ENCODE assay signal across 1 cellular context in genomic region chr1:161330346-161330745, GRCh38.
TF ChIP-seq lines count a peak whose summit lies in the region.

No MANE protein-coding gene starts in this region.

TF ChIP-seq in HepG2, 621 proteins besides CTCF, POLR2A, EP300 and RAD21:
- TF ChIP-seq RARG (CRISPR knock-in tag; IDR thresholded peaks at IDR 0.05; ENCODE audit: low read depth) (no peak), ARNT (IDR thresholded peaks at IDR 0.05) (no peak), TGIF2 (CRISPR knock-in tag; IDR thresholded peaks at IDR 0.05) (no peak), FOSL1 (CRISPR knock-in tag; IDR thresholded peaks at IDR 0.05; ENCODE audit: borderline replicate concordance) (no peak), REPIN1 (CRISPR knock-in tag; IDR thresholded peaks at IDR 0.05; ENCODE audit: borderline replicate concordance, low read depth) (no peak), ZNF615 (CRISPR knock-in tag; IDR thresholded peaks at IDR 0.05; ENCODE audit: borderline replicate concordance) (no peak), MTERF4 (CRISPR knock-in tag; IDR thresholded peaks at IDR 0.05) (no peak), TOE1 (CRISPR knock-in tag; IDR thresholded peaks at IDR 0.05) (no peak), ZNF770 (CRISPR knock-in tag; IDR thresholded peaks at IDR 0.05) (no peak), SOX13 (IDR thresholded peaks at IDR 0.05) (no peak), SOX13 (CRISPR knock-in tag; conservative IDR thresholded peaks at IDR 0.05 in 1 of 2, IDR thresholded peaks at IDR 0.05 in 1 of 2) (no peak), CCAR2 (optimal IDR thresholded peaks at IDR 0.05; ENCODE audit: low read depth, low read length) (no peak)
- TF ChIP-seq, protein P1, sequence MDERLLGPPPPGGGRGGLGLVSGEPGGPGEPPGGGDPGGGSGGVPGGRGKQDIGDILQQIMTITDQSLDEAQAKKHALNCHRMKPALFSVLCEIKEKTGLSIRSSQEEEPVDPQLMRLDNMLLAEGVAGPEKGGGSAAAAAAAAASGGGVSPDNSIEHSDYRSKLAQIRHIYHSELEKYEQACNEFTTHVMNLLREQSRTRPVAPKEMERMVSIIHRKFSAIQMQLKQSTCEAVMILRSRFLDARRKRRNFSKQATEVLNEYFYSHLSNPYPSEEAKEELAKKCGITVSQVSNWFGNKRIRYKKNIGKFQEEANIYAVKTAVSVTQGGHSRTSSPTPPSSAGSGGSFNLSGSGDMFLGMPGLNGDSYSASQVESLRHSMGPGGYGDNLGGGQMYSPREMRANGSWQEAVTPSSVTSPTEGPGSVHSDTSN (CRISPR knock-in tag; IDR thresholded peaks at IDR 0.05) = no peak
- TF ChIP-seq, protein P2, sequence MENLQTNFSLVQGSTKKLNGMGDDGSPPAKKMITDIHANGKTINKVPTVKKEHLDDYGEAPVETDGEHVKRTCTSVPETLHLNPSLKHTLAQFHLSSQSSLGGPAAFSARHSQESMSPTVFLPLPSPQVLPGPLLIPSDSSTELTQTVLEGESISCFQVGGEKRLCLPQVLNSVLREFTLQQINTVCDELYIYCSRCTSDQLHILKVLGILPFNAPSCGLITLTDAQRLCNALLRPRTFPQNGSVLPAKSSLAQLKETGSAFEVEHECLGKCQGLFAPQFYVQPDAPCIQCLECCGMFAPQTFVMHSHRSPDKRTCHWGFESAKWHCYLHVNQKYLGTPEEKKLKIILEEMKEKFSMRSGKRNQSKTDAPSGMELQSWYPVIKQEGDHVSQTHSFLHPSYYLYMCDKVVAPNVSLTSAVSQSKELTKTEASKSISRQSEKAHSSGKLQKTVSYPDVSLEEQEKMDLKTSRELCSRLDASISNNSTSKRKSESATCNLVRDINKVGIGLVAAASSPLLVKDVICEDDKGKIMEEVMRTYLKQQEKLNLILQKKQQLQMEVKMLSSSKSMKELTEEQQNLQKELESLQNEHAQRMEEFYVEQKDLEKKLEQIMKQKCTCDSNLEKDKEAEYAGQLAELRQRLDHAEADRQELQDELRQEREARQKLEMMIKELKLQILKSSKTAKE (CRISPR knock-in tag; IDR thresholded peaks at IDR 0.05; ENCODE audit: borderline replicate concordance) = no peak
- TF ChIP-seq, protein P3, sequence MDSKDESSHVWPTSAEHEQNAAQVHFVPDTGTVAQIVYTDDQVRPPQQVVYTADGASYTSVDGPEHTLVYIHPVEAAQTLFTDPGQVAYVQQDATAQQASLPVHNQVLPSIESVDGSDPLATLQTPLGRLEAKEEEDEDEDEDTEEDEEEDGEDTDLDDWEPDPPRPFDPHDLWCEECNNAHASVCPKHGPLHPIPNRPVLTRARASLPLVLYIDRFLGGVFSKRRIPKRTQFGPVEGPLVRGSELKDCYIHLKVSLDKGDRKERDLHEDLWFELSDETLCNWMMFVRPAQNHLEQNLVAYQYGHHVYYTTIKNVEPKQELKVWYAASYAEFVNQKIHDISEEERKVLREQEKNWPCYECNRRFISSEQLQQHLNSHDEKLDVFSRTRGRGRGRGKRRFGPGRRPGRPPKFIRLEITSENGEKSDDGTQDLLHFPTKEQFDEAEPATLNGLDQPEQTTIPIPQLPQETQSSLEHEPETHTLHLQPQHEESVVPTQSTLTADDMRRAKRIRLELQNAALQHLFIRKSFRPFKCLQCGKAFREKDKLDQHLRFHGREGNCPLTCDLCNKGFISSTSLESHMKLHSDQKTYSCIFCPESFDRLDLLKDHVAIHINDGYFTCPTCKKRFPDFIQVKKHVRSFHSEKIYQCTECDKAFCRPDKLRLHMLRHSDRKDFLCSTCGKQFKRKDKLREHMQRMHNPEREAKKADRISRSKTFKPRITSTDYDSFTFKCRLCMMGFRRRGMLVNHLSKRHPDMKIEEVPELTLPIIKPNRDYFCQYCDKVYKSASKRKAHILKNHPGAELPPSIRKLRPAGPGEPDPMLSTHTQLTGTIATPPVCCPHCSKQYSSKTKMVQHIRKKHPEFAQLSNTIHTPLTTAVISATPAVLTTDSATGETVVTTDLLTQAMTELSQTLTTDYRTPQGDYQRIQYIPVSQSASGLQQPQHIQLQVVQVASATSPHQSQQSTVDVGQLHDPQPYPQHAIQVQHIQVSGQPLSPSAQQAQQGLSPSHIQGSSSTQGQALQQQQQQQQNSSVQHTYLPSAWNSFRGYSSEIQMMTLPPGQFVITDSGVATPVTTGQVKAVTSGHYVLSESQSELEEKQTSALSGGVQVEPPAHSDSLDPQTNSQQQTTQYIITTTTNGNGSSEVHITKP (CRISPR knock-in tag; IDR thresholded peaks at IDR 0.05; ENCODE audit: low read depth) = no peak
